In genomic region chr1:145917595-145917994, GRCh38 we compare ENCODE assay signal across 8 cellular contexts. TPM values are rescaled to one million over a fixed set of nuclear protein-coding genes. Genes with fewer than 3 reads are reported as not detected.
DNase-seq lines count a peak whose midpoint lies in the region; ATAC-seq, FAIRE-seq and TF ChIP-seq lines count a peak whose summit lies in the region.

No MANE protein-coding gene starts in this region.

- peaks cover 2% of the 10 kb centered on the region for H3K4me1 ChIP-seq in right cardiac atrium (ENCODE audit: control insufficient read depth, insufficient read depth, low read length)
- peaks cover 0 to 4% of the 10 kb centered on the region in 2 donors for H3K4me1 ChIP-seq in small intestine (ENCODE audit: control insufficient read depth in 2 of 2, insufficient read depth in 1 of 2, low read depth in 1 of 2, low read length in 1 of 2)

- CTCF ChIA-PET in WTC11 (lab: Charles Lee): interaction anchor here (2.0 to 3.0 kb wide), 3 partner anchors 8 to 26 kb away, joined by 11 to 17 read pairs (median 14); partner anchors contain the start of genes ITGA10 and RBM8A

- H3K27me3 ChIP-seq in H7 (ENCODE audit: control insufficient read depth, insufficient read depth, low read length) (peaks cover 3% of the 10 kb centered on the region; the same call in 1 of the 2 replicates), right cardiac atrium (ENCODE audit: control insufficient read depth, insufficient read depth) (no peaks in the 10 kb centered on the region), small intestine (ENCODE audit: control insufficient read depth in 2 of 2, insufficient read depth in 2 of 2, low read length in 2 of 2) (no peaks in the 10 kb centered on the region)

- peaks cover 10% of the 10 kb centered on the region for H3K27me3 Mint-ChIP-seq in WTC11 (ENCODE audit: low read depth)

- no peak for FAIRE-seq in small intestine (lab: Jason Lieb, UNC)

- no peak for TF ChIP-seq CTCF in WTC11 (IDR thresholded peaks at IDR 0.05)

- H3K9me3 Mint-ChIP-seq in WTC11: no peaks in the 10 kb centered on the region

- 76% methylated on average over 5 of the region's 5 CpGs for WGBS in right cardiac atrium
- WGBS in small intestine, 3 donors: 75 to 84% (median 83%) methylated on average over 5 of the region's 5 CpGs

- H3K9me3 ChIP-seq in right cardiac atrium (ENCODE audit: control insufficient read depth, low read length): no peaks in the 10 kb centered on the region
- H3K9me3 ChIP-seq in small intestine (ENCODE audit: control insufficient read depth, low read depth): no peaks in the 10 kb centered on the region

- no peak overlapping the region for H3K27ac Mint-ChIP-seq in WTC11

- intact Hi-C loops in right cardiac atrium (cut with DNase I): loop anchor here in 1 of 4 donors (10.0 kb wide), 1 partner anchor 73 kb away; the partner anchor contains the start of gene NUDT17

- H3K4me3 ChIP-seq in H7 (ENCODE audit: insufficient read depth, low read depth, low read length) (peak overlapping the region; percentile 84), right cardiac atrium (ENCODE audit: low read length) (peak overlapping the region; percentile 72), small intestine (ENCODE audit: low read depth in 1 of 2, low read length in 2 of 2) (peak overlapping the region; percentile 58 to 59)

- H3K36me3 ChIP-seq in H7 (replicated peaks; ENCODE audit: control insufficient read depth, insufficient read depth, low read length) (no peaks in the 10 kb centered on the region), small intestine (ENCODE audit: control insufficient read depth in 2 of 2, insufficient read depth in 2 of 2, low read length in 2 of 2) (peaks cover 0 to 2% of the 10 kb centered on the region in 2 donors)

- DNase-seq in H7 (no peak), WTC11 (ENCODE audit: low spot score) (no peak), right cardiac atrium (no peak), small intestine (no peak), DMS153 (lab: John Stamatoyannopoulos, UW) (no peak), NCI-H2081 treated with DMSO at 0.1 percent for 48 hours (lab: John Stamatoyannopoulos, UW) (no peak), DMS79 treated with DMSO at 0.1 percent for 48 hours (lab: John Stamatoyannopoulos, UW) (no peak)

- H3K36me3 Mint-ChIP-seq in WTC11: no peaks in the 10 kb centered on the region

- H3K27ac ChIP-seq in right cardiac atrium (ENCODE audit: low read length) (no peak overlapping the region), small intestine (ENCODE audit: low read depth in 1 of 2, low read length in 1 of 2) (peak overlapping the region in 1 of 2 donors; percentile 11)

- peak overlapping the region; percentile 86 for H3K4me3 Mint-ChIP-seq in WTC11

- H3K4me1 Mint-ChIP-seq in WTC11: peaks cover 19% of the 10 kb centered on the region

- ATAC-seq in WTC11 (0 out of 2 replicates have a peak, but pooled peaks have one; percentile 4), right cardiac atrium (no peak), GM18861 (IDR thresholded peaks at IDR 0.05; ENCODE audit: unreplicated experiment) (no peak)

- POLR2A ChIA-PET in WTC11 (lab: Charles Lee): interaction anchor here (0.5 kb wide), 1 partner anchor 66 kb away, joined by 3 read pairs; no protein-coding TSS in a partner anchor

TF ChIP-seq in WTC11, 78 proteins besides CTCF, POLR2A, EP300 and RAD21 (continues in another document):
- no peak for TF ChIP-seq FOXK1 (CRISPR knock-in tag; IDR thresholded peaks at IDR 0.05)
- TF ChIP-seq ZNF423 (CRISPR knock-in tag; IDR thresholded peaks at IDR 0.05): no peak
- no peak for TF ChIP-seq HMGA2 (CRISPR knock-in tag; IDR thresholded peaks at IDR 0.05)
- no peak for TF ChIP-seq ZNF263 (CRISPR knock-in tag; IDR thresholded peaks at IDR 0.05; ENCODE audit: low read depth)
- TF ChIP-seq, protein P1, sequence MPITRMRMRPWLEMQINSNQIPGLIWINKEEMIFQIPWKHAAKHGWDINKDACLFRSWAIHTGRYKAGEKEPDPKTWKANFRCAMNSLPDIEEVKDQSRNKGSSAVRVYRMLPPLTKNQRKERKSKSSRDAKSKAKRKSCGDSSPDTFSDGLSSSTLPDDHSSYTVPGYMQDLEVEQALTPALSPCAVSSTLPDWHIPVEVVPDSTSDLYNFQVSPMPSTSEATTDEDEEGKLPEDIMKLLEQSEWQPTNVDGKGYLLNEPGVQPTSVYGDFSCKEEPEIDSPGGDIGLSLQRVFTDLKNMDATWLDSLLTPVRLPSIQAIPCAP (CRISPR knock-in tag; IDR thresholded peaks at IDR 0.05): no peak
- TF ChIP-seq, protein P2, sequence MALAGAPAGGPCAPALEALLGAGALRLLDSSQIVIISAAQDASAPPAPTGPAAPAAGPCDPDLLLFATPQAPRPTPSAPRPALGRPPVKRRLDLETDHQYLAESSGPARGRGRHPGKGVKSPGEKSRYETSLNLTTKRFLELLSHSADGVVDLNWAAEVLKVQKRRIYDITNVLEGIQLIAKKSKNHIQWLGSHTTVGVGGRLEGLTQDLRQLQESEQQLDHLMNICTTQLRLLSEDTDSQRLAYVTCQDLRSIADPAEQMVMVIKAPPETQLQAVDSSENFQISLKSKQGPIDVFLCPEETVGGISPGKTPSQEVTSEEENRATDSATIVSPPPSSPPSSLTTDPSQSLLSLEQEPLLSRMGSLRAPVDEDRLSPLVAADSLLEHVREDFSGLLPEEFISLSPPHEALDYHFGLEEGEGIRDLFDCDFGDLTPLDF (CRISPR knock-in tag; IDR thresholded peaks at IDR 0.05): no peak
- TF ChIP-seq, protein P3, sequence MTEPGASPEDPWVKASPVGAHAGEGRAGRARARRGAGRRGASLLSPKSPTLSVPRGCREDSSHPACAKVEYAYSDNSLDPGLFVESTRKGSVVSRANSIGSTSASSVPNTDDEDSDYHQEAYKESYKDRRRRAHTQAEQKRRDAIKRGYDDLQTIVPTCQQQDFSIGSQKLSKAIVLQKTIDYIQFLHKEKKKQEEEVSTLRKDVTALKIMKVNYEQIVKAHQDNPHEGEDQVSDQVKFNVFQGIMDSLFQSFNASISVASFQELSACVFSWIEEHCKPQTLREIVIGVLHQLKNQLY (CRISPR knock-in tag; IDR thresholded peaks at IDR 0.05): no peak
- TF ChIP-seq, protein P4, sequence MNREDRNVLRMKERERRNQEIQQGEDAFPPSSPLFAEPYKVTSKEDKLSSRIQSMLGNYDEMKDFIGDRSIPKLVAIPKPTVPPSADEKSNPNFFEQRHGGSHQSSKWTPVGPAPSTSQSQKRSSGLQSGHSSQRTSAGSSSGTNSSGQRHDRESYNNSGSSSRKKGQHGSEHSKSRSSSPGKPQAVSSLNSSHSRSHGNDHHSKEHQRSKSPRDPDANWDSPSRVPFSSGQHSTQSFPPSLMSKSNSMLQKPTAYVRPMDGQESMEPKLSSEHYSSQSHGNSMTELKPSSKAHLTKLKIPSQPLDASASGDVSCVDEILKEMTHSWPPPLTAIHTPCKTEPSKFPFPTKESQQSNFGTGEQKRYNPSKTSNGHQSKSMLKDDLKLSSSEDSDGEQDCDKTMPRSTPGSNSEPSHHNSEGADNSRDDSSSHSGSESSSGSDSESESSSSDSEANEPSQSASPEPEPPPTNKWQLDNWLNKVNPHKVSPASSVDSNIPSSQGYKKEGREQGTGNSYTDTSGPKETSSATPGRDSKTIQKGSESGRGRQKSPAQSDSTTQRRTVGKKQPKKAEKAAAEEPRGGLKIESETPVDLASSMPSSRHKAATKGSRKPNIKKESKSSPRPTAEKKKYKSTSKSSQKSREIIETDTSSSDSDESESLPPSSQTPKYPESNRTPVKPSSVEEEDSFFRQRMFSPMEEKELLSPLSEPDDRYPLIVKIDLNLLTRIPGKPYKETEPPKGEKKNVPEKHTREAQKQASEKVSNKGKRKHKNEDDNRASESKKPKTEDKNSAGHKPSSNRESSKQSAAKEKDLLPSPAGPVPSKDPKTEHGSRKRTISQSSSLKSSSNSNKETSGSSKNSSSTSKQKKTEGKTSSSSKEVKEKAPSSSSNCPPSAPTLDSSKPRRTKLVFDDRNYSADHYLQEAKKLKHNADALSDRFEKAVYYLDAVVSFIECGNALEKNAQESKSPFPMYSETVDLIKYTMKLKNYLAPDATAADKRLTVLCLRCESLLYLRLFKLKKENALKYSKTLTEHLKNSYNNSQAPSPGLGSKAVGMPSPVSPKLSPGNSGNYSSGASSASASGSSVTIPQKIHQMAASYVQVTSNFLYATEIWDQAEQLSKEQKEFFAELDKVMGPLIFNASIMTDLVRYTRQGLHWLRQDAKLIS (CRISPR knock-in tag; IDR thresholded peaks at IDR 0.05; ENCODE audit: borderline replicate concordance): no peak
- no peak for TF ChIP-seq NR3C1 (CRISPR knock-in tag; conservative IDR thresholded peaks at IDR 0.05; ENCODE audit: low read depth)
- no peak for TF ChIP-seq RORB (CRISPR knock-in tag; IDR thresholded peaks at IDR 0.05)
- TF ChIP-seq OVOL2 (CRISPR knock-in tag; IDR thresholded peaks at IDR 0.05; ENCODE audit: borderline replicate concordance): no peak
- no peak for TF ChIP-seq NFYB (CRISPR knock-in tag; conservative IDR thresholded peaks at IDR 0.05; ENCODE audit: low read depth)

RNA-seq across cellular contexts. Expression of gene PEX11B, which starts 0.9 kb away (rescaled TPM):
- total RNA-seq in H7 (2014; rRNA removed; shearing (Covaris generic)): 22.9 and 28.0 TPM in 2 replicates
- total RNA-seq in WTC11 (2021) (10.9 to 12.5 TPM (median 11.8 TPM) in 3 replicates), right cardiac atrium (10 to 100 TPM; 21.4 to 23.7 (median 22.4) TPM)
- polyA plus RNA-seq in right cardiac atrium (22.8 TPM), small intestine (10 to 100 TPM; 30.6 to 41.2 (median 32.7) TPM)

RNA-seq across cellular contexts. Expression of gene ITGA10, which starts 7.7 kb away (rescaled TPM):
- 0.10 and 0.22 TPM in 2 replicates for total RNA-seq in H7 (2014; rRNA removed; shearing (Covaris generic))
- 0.31 to 0.34 TPM (median 0.32 TPM) in 3 replicates for total RNA-seq in WTC11 (2021)
- total RNA-seq in right cardiac atrium: 10 to 100 TPM; 10.2 to 29.0 (median 12.6) TPM
- 5.6 TPM for polyA plus RNA-seq in right cardiac atrium
- polyA plus RNA-seq in small intestine: 1 to 10 TPM in 1 of 3 donors, under 1 TPM in 2; 0.54 to 1.9 (median 0.67) TPM

RNA-seq across cellular contexts. Expression of gene RBM8A, which starts 9.7 kb away (rescaled TPM):
- total RNA-seq in H7 (2014; rRNA removed; shearing (Covaris generic)): 181 and 214 TPM in 2 replicates
- 199 to 215 TPM (median 212 TPM) in 3 replicates for total RNA-seq in WTC11 (2021)
- 10 to 100 TPM; 68.6 to 94.5 (median 74.4) TPM for total RNA-seq in right cardiac atrium
- 64.1 TPM for polyA plus RNA-seq in right cardiac atrium
- 100 to 1,000 TPM in 1 of 3 donors, 10 to 100 TPM in 2; 62.2 to 151 (median 95.9) TPM for polyA plus RNA-seq in small intestine

RNA-seq across cellular contexts. Expression of gene ANKRD35, which starts 31.9 kb away (rescaled TPM):
- total RNA-seq in H7 (2014; rRNA removed; shearing (Covaris generic)): 0.22 and 0.52 TPM in 2 replicates
- total RNA-seq in WTC11 (2021) (2.7 to 3.2 TPM (median 2.9 TPM) in 3 replicates), right cardiac atrium (1 to 10 TPM; 1.9 to 2.3 (median 2.1) TPM)
- polyA plus RNA-seq in right cardiac atrium (1.4 TPM), small intestine (1 to 10 TPM in 2 of 3 donors, not detected in 1; 1.1 to 1.8 TPM)

RNA-seq across cellular contexts. Expression of gene LIX1L, which starts 40.2 kb away (rescaled TPM):
- 23.0 and 24.3 TPM in 2 replicates for total RNA-seq in H7 (2014; rRNA removed; shearing (Covaris generic))
- total RNA-seq in WTC11 (2021) (3.0 to 3.8 TPM (median 3.8 TPM) in 3 replicates), right cardiac atrium (10 to 100 TPM; 25.4 to 39.2 (median 28.4) TPM)
- polyA plus RNA-seq in right cardiac atrium (11.9 TPM), small intestine (1 to 10 TPM in 2 of 3 donors, under 1 TPM in 1; 0.67 to 7.1 (median 3.2) TPM)
